ENCODE assay signal across 7 cellular contexts in the genomic region with DNA sequence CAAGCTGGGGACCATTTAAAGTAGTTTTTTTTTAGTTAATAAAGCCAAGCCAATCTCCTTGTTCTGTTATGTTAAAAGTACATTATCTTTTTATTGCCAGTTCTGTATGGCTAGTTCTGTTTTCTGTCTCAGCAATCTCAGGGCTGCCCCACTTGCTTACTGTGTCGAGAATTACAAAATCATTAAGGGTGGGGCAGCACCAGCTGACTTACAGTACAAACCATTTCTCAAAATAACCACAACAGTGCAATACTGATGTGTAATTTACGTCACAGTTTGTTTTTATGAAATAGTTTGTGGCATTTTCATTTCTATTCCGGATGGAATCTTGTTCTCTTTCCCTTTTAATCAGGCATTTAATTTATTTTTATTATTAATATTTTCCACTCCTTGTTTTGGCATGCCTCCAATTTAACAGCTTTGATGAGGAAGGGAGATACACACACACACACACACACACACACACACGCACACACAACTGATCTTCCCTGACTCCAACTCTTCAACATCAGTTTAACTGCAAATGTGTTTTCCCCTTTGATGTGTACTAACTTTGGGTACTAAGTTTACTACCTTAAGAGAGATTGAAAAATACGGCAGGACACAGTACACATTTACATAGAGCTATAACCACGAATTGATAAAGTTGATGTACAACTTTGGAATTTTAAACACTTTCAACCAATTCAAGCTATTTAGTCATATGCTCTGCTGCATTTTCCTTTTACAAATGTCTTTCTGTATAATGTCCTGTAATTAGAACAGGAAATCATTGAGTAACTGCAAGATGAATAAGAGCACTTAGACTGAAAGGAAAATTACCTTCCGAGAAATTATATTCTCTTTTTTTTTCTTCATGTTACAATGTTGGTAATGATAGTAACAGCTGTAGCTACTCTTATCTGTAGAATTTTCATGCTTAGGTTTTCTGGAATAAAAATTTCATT.
A peak's percentile ranks its signal among the peaks of the same experiment; 100 is the strongest.
DNase-seq lines count a peak whose midpoint lies in the region; ATAC-seq and TF ChIP-seq lines count a peak whose summit lies in the region.

No MANE protein-coding gene starts in this region.

- H3K4me3 Mint-ChIP-seq in IgD-negative memory B cell, result peak overlapping the region; percentile 14 to 84 (median 76)
- peak overlapping the region; percentile 63 to 73 for H3K4me3 Mint-ChIP-seq in effector memory CD8-positive, alpha-beta T cell

- ATAC-seq in GM19468 (IDR thresholded peaks at IDR 0.05; ENCODE audit: extremely low read depth, unreplicated experiment) (peak; percentile 18), omental fat pad (ENCODE audit: low FRiP score) (peak; percentile 87)
- ATAC-seq in effector memory CD8-positive, alpha-beta T cell (replicated peaks), result peak; percentile 88

- H3K27ac Mint-ChIP-seq in IgD-negative memory B cell, result peak overlapping the region; percentile 93 to 96 (median 96)
- H3K27ac Mint-ChIP-seq in effector memory CD8-positive, alpha-beta T cell, result peak overlapping the region; percentile 87 to 93

- DNase-seq in activated CD4-positive, alpha-beta T cell treated with anti-CD3 and anti-CD28 coated beads for 4 hours, result peak; percentile 62 to 63
- DNase-seq in effector memory CD8-positive, alpha-beta T cell, result peak; percentile 41 to 52 (median 48)
- DNase-seq in omental fat pad (ENCODE audit: low spot score) (peak; percentile 44), COR-L47 (lab: John Stamatoyannopoulos, UW) (no peak), retina (no peak)

- no peaks in the 10 kb centered on the region for H3K27me3 Mint-ChIP-seq in IgD-negative memory B cell
- no peaks in the 10 kb centered on the region for H3K27me3 Mint-ChIP-seq in effector memory CD8-positive, alpha-beta T cell

- H3K9me3 Mint-ChIP-seq in IgD-negative memory B cell, result no peaks in the 10 kb centered on the region
- no peaks in the 10 kb centered on the region for H3K9me3 Mint-ChIP-seq in effector memory CD8-positive, alpha-beta T cell

- H3K36me3 Mint-ChIP-seq in IgD-negative memory B cell, result peaks cover 21% of the 10 kb centered on the region
- peaks cover 17% of the 10 kb centered on the region for H3K36me3 Mint-ChIP-seq in effector memory CD8-positive, alpha-beta T cell (ENCODE audit: insufficient read depth)

- H3K4me1 Mint-ChIP-seq in IgD-negative memory B cell, result peaks cover 34 to 59% (median 40%) of the 10 kb centered on the region in 3 donors
- H3K4me1 Mint-ChIP-seq in effector memory CD8-positive, alpha-beta T cell (ENCODE audit: low read depth in 2 of 2), result peaks cover 18 to 37% of the 10 kb centered on the region in 2 donors

- no peak for TF ChIP-seq CTCF in omental fat pad (IDR thresholded peaks at IDR 0.05)

Comparison
In these comparisons a context has a peak if more than half of its experiments do, and no peak if none do; other contexts are left out.
1. ATAC-seq: peak in every context shown above with its lines; median percentile 88 in effector memory CD8-positive, alpha-beta T cell; 87 in omental fat pad; 18 in GM19468.
2. DNase-seq: peak in activated CD4-positive, alpha-beta T cell treated with anti-CD3 and anti-CD28 coated beads for 4 hours (2 of 2), effector memory CD8-positive, alpha-beta T cell (3 of 3) and omental fat pad (single experiment); none in COR-L47 (single experiment) and retina (single experiment).